In genomic region chr18:248053-248452, GRCh38 we compare ENCODE assay signal across 18 cellular contexts. TPM values are rescaled to one million over a fixed set of nuclear protein-coding genes. Genes with fewer than 3 reads are reported as not detected.
DNase-seq lines count a peak whose midpoint lies in the region; ATAC-seq and TF ChIP-seq lines count a peak whose summit lies in the region.
"Had no signal": no experiment of that assay in that cellular context is flagged by ENCODE, and none has a peak within 500 bp of the region (broad histone marks: within the 10 kb centered on the region; RNA-seq: fewer than 3 reads in every experiment).

No MANE protein-coding gene starts in this region.

- peaks cover 38% of the 10 kb centered on the region for H3K36me3 Mint-ChIP-seq in endothelial cell (ENCODE audit: low read depth, unreplicated experiment)

- TF ChIP-seq EP300 in Ishikawa (IDR thresholded peaks at IDR 0.05; ENCODE audit: borderline replicate concordance) = no peak

- H3K9me3 ChIP-seq in AG04450 (ENCODE audit: control insufficient read depth, insufficient read depth, low read length) = no peaks in the 10 kb centered on the region
- H3K9me3 ChIP-seq: A549, BE2C, BLaER1 had no signal

- CTCF ChIA-PET in AG04450 (lab: Charles Lee) = no interaction called here

- TF ChIP-seq CTCF in AG04450 (IDR thresholded peaks at IDR 0.05; ENCODE audit: low read depth, low read length) (no peak), endothelial cell (IDR thresholded peaks at IDR 0.05; ENCODE audit: unreplicated experiment) (no peak)

- H3K27me3 Mint-ChIP-seq in endothelial cell (ENCODE audit: unreplicated experiment) = no peaks in the 10 kb centered on the region
- H3K27me3 Mint-ChIP-seq: CD4-positive, alpha-beta memory T cell; CD4-positive, CD25-positive, alpha-beta regulatory T cell; CD8-positive, alpha-beta memory T cell had no signal

- H3K27ac ChIP-seq in AG04450 (ENCODE audit: low read depth, low read length) = peak overlapping the region; percentile 12
- H3K27ac ChIP-seq: 22Rv1, A549, BLaER1 had no signal

- no peaks in the 10 kb centered on the region for H3K4me1 Mint-ChIP-seq in endothelial cell (ENCODE audit: unreplicated experiment)
- H3K4me1 Mint-ChIP-seq: CD14-positive monocyte had no signal

- H3K27me3 ChIP-seq in AG04450 (ENCODE audit: control insufficient read depth, insufficient read depth, low read length) = no peaks in the 10 kb centered on the region
- H3K27me3 ChIP-seq: BE2C, BLaER1 had no signal

- H3K27ac Mint-ChIP-seq in endothelial cell (ENCODE audit: unreplicated experiment) = no peak overlapping the region
- H3K27ac Mint-ChIP-seq: CD14-positive monocyte; CD4-positive, alpha-beta memory T cell; CD4-positive, CD25-positive, alpha-beta regulatory T cell; CD8-positive, alpha-beta memory T cell had no signal

- no peaks in the 10 kb centered on the region for H3K9me3 Mint-ChIP-seq in endothelial cell (ENCODE audit: unreplicated experiment)
- H3K9me3 Mint-ChIP-seq: CD14-positive monocyte; CD4-positive, alpha-beta memory T cell; CD4-positive, CD25-positive, alpha-beta regulatory T cell; CD8-positive, alpha-beta memory T cell had no signal

- no peak overlapping the region for H3K4me3 ChIP-seq in AG04450 (ENCODE audit: low read depth, low read length)
- H3K4me3 ChIP-seq: A549, BLaER1, GM12878 had no signal

- DNase-seq in AG04450 (ENCODE audit: low read depth, low spot score) = no peak
- no peak for DNase-seq in endothelial cell (ENCODE audit: low spot score)
- DNase-seq in GM03348 (ENCODE audit: low spot score) = no peak
- DNase-seq: BE2C; C1 segment of cervical spinal cord; CD4-positive, alpha-beta memory T cell; CD4-positive, CD25-positive, alpha-beta regulatory T cell; CD8-positive, alpha-beta memory T cell; COR-L47; DMS79 treated with DMSO at 0.1 percent for 48 hours; GF-D8 had no signal

- POLR2A ChIA-PET in AG04450 (lab: Yijun Ruan, JAX) = no interaction called here

- no peak for ATAC-seq in HG03025 (IDR thresholded peaks at IDR 0.05; ENCODE audit: low FRiP score, unreplicated experiment)
- ATAC-seq: A549, GM12878 had no signal

- TF ChIP-seq RAD21 in Ishikawa (IDR thresholded peaks at IDR 0.05; ENCODE audit: low read depth) = no peak

- H3K4me3 Mint-ChIP-seq in endothelial cell (ENCODE audit: unreplicated experiment) = peak overlapping the region; percentile 48
- H3K4me3 Mint-ChIP-seq: CD14-positive monocyte; CD4-positive, alpha-beta memory T cell; CD4-positive, CD25-positive, alpha-beta regulatory T cell; CD8-positive, alpha-beta memory T cell had no signal

TF ChIP-seq in Ishikawa, 13 proteins besides CTCF, POLR2A, EP300 and RAD21:
- TF ChIP-seq, protein P1, sequence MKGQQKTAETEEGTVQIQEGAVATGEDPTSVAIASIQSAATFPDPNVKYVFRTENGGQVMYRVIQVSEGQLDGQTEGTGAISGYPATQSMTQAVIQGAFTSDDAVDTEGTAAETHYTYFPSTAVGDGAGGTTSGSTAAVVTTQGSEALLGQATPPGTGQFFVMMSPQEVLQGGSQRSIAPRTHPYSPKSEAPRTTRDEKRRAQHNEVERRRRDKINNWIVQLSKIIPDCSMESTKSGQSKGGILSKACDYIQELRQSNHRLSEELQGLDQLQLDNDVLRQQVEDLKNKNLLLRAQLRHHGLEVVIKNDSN (IDR thresholded peaks at IDR 0.05) = 0 out of 2 replicates have a peak, but pooled peaks have one; percentile 19
- TF ChIP-seq, protein P2, sequence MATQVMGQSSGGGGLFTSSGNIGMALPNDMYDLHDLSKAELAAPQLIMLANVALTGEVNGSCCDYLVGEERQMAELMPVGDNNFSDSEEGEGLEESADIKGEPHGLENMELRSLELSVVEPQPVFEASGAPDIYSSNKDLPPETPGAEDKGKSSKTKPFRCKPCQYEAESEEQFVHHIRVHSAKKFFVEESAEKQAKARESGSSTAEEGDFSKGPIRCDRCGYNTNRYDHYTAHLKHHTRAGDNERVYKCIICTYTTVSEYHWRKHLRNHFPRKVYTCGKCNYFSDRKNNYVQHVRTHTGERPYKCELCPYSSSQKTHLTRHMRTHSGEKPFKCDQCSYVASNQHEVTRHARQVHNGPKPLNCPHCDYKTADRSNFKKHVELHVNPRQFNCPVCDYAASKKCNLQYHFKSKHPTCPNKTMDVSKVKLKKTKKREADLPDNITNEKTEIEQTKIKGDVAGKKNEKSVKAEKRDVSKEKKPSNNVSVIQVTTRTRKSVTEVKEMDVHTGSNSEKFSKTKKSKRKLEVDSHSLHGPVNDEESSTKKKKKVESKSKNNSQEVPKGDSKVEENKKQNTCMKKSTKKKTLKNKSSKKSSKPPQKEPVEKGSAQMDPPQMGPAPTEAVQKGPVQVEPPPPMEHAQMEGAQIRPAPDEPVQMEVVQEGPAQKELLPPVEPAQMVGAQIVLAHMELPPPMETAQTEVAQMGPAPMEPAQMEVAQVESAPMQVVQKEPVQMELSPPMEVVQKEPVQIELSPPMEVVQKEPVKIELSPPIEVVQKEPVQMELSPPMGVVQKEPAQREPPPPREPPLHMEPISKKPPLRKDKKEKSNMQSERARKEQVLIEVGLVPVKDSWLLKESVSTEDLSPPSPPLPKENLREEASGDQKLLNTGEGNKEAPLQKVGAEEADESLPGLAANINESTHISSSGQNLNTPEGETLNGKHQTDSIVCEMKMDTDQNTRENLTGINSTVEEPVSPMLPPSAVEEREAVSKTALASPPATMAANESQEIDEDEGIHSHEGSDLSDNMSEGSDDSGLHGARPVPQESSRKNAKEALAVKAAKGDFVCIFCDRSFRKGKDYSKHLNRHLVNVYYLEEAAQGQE (IDR thresholded peaks at IDR 0.05; ENCODE audit: low read depth) = no peak

RNA-seq across cellular contexts. Expression of gene THOC1, which starts 19.8 kb away (rescaled TPM):
- 22.2 and 35.1 TPM in 2 replicates for polyA plus RNA-seq in AG04450 (2011; rRNA removed)
- polyA minus RNA-seq in AG04450 (2011; rRNA and poly(A)+ RNA removed) = 15.6 and 21.1 TPM in 2 replicates
- total RNA-seq in endothelial cell (ENCODE audit: unreplicated experiment) = 45.8 TPM
